14 cellular contexts compared by ENCODE assay signal in genomic region chr1:34732831-34733230, GRCh38. TPM values are rescaled to one million over a fixed set of nuclear protein-coding genes. Genes with fewer than 3 reads are reported as not detected.
"Had no signal": no experiment of that assay in that cellular context is flagged by ENCODE, and none has a peak within 500 bp of the region (broad histone marks: within the 10 kb centered on the region; RNA-seq: fewer than 3 reads in every experiment).

No MANE protein-coding gene starts in this region.

RNA-seq across cellular contexts. Expression of gene GJB5, which starts 22.0 kb away (rescaled TPM):
- total RNA-seq: activated B cell treated with CpG ODN at 0.5 μM for 24 hours; activated CD4-positive, alpha-beta memory T cell treated with anti-CD3 and anti-CD28 coated beads for 36 hours; activated CD4-positive, alpha-beta memory T cell treated with anti-CD3 and anti-CD28 coated beads, Interleukin-2, amount 10 ng/mL, durations not matched to agents 7 days and 5 days; activated CD4-positive, alpha-beta T cell treated with anti-CD3 and anti-CD28 coated beads for 36 hours; activated CD4-positive, alpha-beta T cell treated with anti-CD3 and anti-CD28 coated beads, Interleukin-2, amount 10 ng/mL, durations not matched to agents 24 days and 14 days; activated CD4-positive, alpha-beta T cell treated with anti-CD3 and anti-CD28 coated beads, Interleukin-2, amount 10 ng/mL, durations not matched to agents 7 days and 5 days; activated CD8-positive, alpha-beta memory T cell treated with anti-CD3 and anti-CD28 coated beads for 36 hours; activated CD8-positive, alpha-beta memory T cell treated with anti-CD3 and anti-CD28 coated beads, Interleukin-2, amount 10 ng/mL, durations not matched to agents 7 days and 5 days; activated CD8-positive, alpha-beta T cell treated with anti-CD3 and anti-CD28 coated beads for 36 hours; activated CD8-positive, alpha-beta T cell treated with anti-CD3 and anti-CD28 coated beads, Interleukin-2, amount 10 ng/mL, durations not matched to agents 7 days and 5 days; T-cell; T-helper 1 cell treated with Interleukin-12 subunit alpha and Interleukin-12 subunit beta and Interleukin-4 antibody, amounts not matched to agents 30 ng/mL and 1 ng/mL, for 36 hours; T-helper 17 cell; T-helper 2 cell treated with Interferon-gamma antibody and Interleukin-4, amounts not matched to agents 100 ng/mL and 5 ng/mL, for 36 hours had no signal

RNA-seq across cellular contexts. Expression of gene GJB4, which starts 26.7 kb away (rescaled TPM):
- total RNA-seq: activated B cell treated with CpG ODN at 0.5 μM for 24 hours; activated CD4-positive, alpha-beta memory T cell treated with anti-CD3 and anti-CD28 coated beads for 36 hours; activated CD4-positive, alpha-beta memory T cell treated with anti-CD3 and anti-CD28 coated beads, Interleukin-2, amount 10 ng/mL, durations not matched to agents 7 days and 5 days; activated CD4-positive, alpha-beta T cell treated with anti-CD3 and anti-CD28 coated beads for 36 hours; activated CD4-positive, alpha-beta T cell treated with anti-CD3 and anti-CD28 coated beads, Interleukin-2, amount 10 ng/mL, durations not matched to agents 24 days and 14 days; activated CD4-positive, alpha-beta T cell treated with anti-CD3 and anti-CD28 coated beads, Interleukin-2, amount 10 ng/mL, durations not matched to agents 7 days and 5 days; activated CD8-positive, alpha-beta memory T cell treated with anti-CD3 and anti-CD28 coated beads for 36 hours; activated CD8-positive, alpha-beta memory T cell treated with anti-CD3 and anti-CD28 coated beads, Interleukin-2, amount 10 ng/mL, durations not matched to agents 7 days and 5 days; activated CD8-positive, alpha-beta T cell treated with anti-CD3 and anti-CD28 coated beads for 36 hours; activated CD8-positive, alpha-beta T cell treated with anti-CD3 and anti-CD28 coated beads, Interleukin-2, amount 10 ng/mL, durations not matched to agents 7 days and 5 days; T-cell; T-helper 1 cell treated with Interleukin-12 subunit alpha and Interleukin-12 subunit beta and Interleukin-4 antibody, amounts not matched to agents 30 ng/mL and 1 ng/mL, for 36 hours; T-helper 17 cell; T-helper 2 cell treated with Interferon-gamma antibody and Interleukin-4, amounts not matched to agents 100 ng/mL and 5 ng/mL, for 36 hours had no signal

RNA-seq across cellular contexts. Expression of gene GJB3, which starts 48.2 kb away (rescaled TPM):
- total RNA-seq: activated B cell treated with CpG ODN at 0.5 μM for 24 hours; activated CD4-positive, alpha-beta memory T cell treated with anti-CD3 and anti-CD28 coated beads for 36 hours; activated CD4-positive, alpha-beta memory T cell treated with anti-CD3 and anti-CD28 coated beads, Interleukin-2, amount 10 ng/mL, durations not matched to agents 7 days and 5 days; activated CD4-positive, alpha-beta T cell treated with anti-CD3 and anti-CD28 coated beads for 36 hours; activated CD4-positive, alpha-beta T cell treated with anti-CD3 and anti-CD28 coated beads, Interleukin-2, amount 10 ng/mL, durations not matched to agents 24 days and 14 days; activated CD4-positive, alpha-beta T cell treated with anti-CD3 and anti-CD28 coated beads, Interleukin-2, amount 10 ng/mL, durations not matched to agents 7 days and 5 days; activated CD8-positive, alpha-beta memory T cell treated with anti-CD3 and anti-CD28 coated beads for 36 hours; activated CD8-positive, alpha-beta memory T cell treated with anti-CD3 and anti-CD28 coated beads, Interleukin-2, amount 10 ng/mL, durations not matched to agents 7 days and 5 days; activated CD8-positive, alpha-beta T cell treated with anti-CD3 and anti-CD28 coated beads for 36 hours; activated CD8-positive, alpha-beta T cell treated with anti-CD3 and anti-CD28 coated beads, Interleukin-2, amount 10 ng/mL, durations not matched to agents 7 days and 5 days; T-cell; T-helper 1 cell treated with Interleukin-12 subunit alpha and Interleukin-12 subunit beta and Interleukin-4 antibody, amounts not matched to agents 30 ng/mL and 1 ng/mL, for 36 hours; T-helper 17 cell; T-helper 2 cell treated with Interferon-gamma antibody and Interleukin-4, amounts not matched to agents 100 ng/mL and 5 ng/mL, for 36 hours had no signal

RNA-seq across cellular contexts. Expression of gene GJA4, which starts 60.0 kb away (rescaled TPM):
- total RNA-seq: activated B cell treated with CpG ODN at 0.5 μM for 24 hours; activated CD4-positive, alpha-beta memory T cell treated with anti-CD3 and anti-CD28 coated beads for 36 hours; activated CD4-positive, alpha-beta memory T cell treated with anti-CD3 and anti-CD28 coated beads, Interleukin-2, amount 10 ng/mL, durations not matched to agents 7 days and 5 days; activated CD4-positive, alpha-beta T cell treated with anti-CD3 and anti-CD28 coated beads for 36 hours; activated CD4-positive, alpha-beta T cell treated with anti-CD3 and anti-CD28 coated beads, Interleukin-2, amount 10 ng/mL, durations not matched to agents 24 days and 14 days; activated CD4-positive, alpha-beta T cell treated with anti-CD3 and anti-CD28 coated beads, Interleukin-2, amount 10 ng/mL, durations not matched to agents 7 days and 5 days; activated CD8-positive, alpha-beta memory T cell treated with anti-CD3 and anti-CD28 coated beads for 36 hours; activated CD8-positive, alpha-beta memory T cell treated with anti-CD3 and anti-CD28 coated beads, Interleukin-2, amount 10 ng/mL, durations not matched to agents 7 days and 5 days; activated CD8-positive, alpha-beta T cell treated with anti-CD3 and anti-CD28 coated beads for 36 hours; activated CD8-positive, alpha-beta T cell treated with anti-CD3 and anti-CD28 coated beads, Interleukin-2, amount 10 ng/mL, durations not matched to agents 7 days and 5 days; T-cell; T-helper 2 cell treated with Interferon-gamma antibody and Interleukin-4, amounts not matched to agents 100 ng/mL and 5 ng/mL, for 36 hours had no signal
